ENCODE assay signal across 8 cellular contexts in genomic region chr11:65719887-65720236, GRCh38. TPM values are rescaled to one million over a fixed set of nuclear protein-coding genes. Genes with fewer than 3 reads are reported as not detected.
DNase-seq lines count a peak whose midpoint lies in the region; ATAC-seq and TF ChIP-seq lines count a peak whose summit lies in the region.

No MANE protein-coding gene starts in this region.

- H3K4me1 Mint-ChIP-seq in WTC11 = peaks cover 9% of the 10 kb centered on the region

- TF ChIP-seq CTCF in WTC11 (IDR thresholded peaks at IDR 0.05) (no peak), fibroblast of lung (conservative IDR thresholded peaks at IDR 0.05 in 1 of 2, IDR thresholded peaks at IDR 0.05 in 1 of 2; ENCODE audit: low read depth in 1 of 2, low read length in 2 of 2) (peak in 1 of 2 donors; percentile 4)

- H3K27ac ChIP-seq in fibroblast of lung (ENCODE audit: insufficient read depth, low read length) = peak overlapping the region; percentile 50

- peak overlapping the region; percentile 63; the same call in 1 of the 2 replicates for H3K27ac Mint-ChIP-seq in WTC11

- peaks cover 34% of the 10 kb centered on the region for H3K36me3 ChIP-seq in fibroblast of lung (ENCODE audit: control insufficient read depth, insufficient read depth, low read length)
- peaks cover 39% of the 10 kb centered on the region for H3K36me3 ChIP-seq in neuron (ENCODE audit: insufficient read depth, low read length)

- no peaks in the 10 kb centered on the region for H4K20me1 ChIP-seq in fibroblast of lung (ENCODE audit: control insufficient read depth, extremely low read depth, insufficient read depth, low read length)

- H3K9me3 Mint-ChIP-seq in WTC11 = no peaks in the 10 kb centered on the region

- peaks cover 6% of the 10 kb centered on the region for H3K4me1 ChIP-seq in fibroblast of lung (ENCODE audit: control insufficient read depth, extremely low read depth, insufficient read depth, low read length)
- peaks cover 24% of the 10 kb centered on the region for H3K4me1 ChIP-seq in neuron (ENCODE audit: insufficient read depth, low read length)

- H3K4me3 ChIP-seq in fibroblast of lung (replicated peaks in 1 of 4; ENCODE audit: control extremely low read depth in 1 of 4, insufficient read depth in 1 of 4, low read depth in 3 of 4, low read length in 4 of 4) (peak overlapping the region; percentile 63 to 89 (median 74)), neuron (ENCODE audit: low read length) (peak overlapping the region; percentile 96)

- peak; percentile 18 to 23 for DNase-seq in stimulated activated CD8-positive, alpha-beta memory T cell treated with anti-CD3 and anti-CD28 coated beads, Interleukin-2, amount 100 ng/mL, for 48 hours (ENCODE audit: low read depth in 2 of 2)
- no peak for DNase-seq in stimulated activated CD8-positive, alpha-beta memory T cell treated with anti-CD3 and anti-CD28 coated beads, Interleukin-4, amount 100 ng/mL, for 48 hours
- peak; percentile 21 for DNase-seq in HPDE6-E6E7 (ENCODE audit: extremely low spot score)
- no peak for DNase-seq in WTC11 (ENCODE audit: low spot score)
- DNase-seq in fibroblast of lung (ENCODE audit: low read depth in 2 of 2) = peak; percentile 34 to 55
- no peak for DNase-seq in ureter (ENCODE audit: low spot score)
- DNase-seq in NCI-H2081 treated with DMSO at 0.1 percent for 48 hours (lab: John Stamatoyannopoulos, UW) = no peak

- H3K27me3 Mint-ChIP-seq in WTC11 (ENCODE audit: low read depth) = peaks cover 4% of the 10 kb centered on the region; the same call in 1 of the 2 replicates

- peaks cover 37% of the 10 kb centered on the region for H3K36me3 Mint-ChIP-seq in WTC11

- no peak overlapping the region for H2AFZ ChIP-seq in fibroblast of lung (ENCODE audit: low read length)
- H2AFZ ChIP-seq in neuron (ENCODE audit: low read depth, low read length) = peak overlapping the region; percentile 89

- peak overlapping the region; percentile 98 for H3K4me3 Mint-ChIP-seq in WTC11

- POLR2A ChIA-PET in WTC11 (lab: Charles Lee) = interaction anchor here (0.5 to 2.1 kb wide), 9 partner anchors 8 to 155 kb away, joined by 3 to 13 read pairs (median 5); partner anchors contain the start of genes KAT5, MUS81, RELA and SIPA1

- H3K9ac ChIP-seq in fibroblast of lung (ENCODE audit: insufficient read depth, low read length) = peak overlapping the region; percentile 69

- no peaks in the 10 kb centered on the region for H3K27me3 ChIP-seq in fibroblast of lung (ENCODE audit: control insufficient read depth, insufficient read depth, low read length)
- no peaks in the 10 kb centered on the region for H3K27me3 ChIP-seq in neuron (ENCODE audit: insufficient read depth, low read length)

- CTCF ChIA-PET in WTC11 (lab: Charles Lee) = interaction anchor here (1.0 to 3.7 kb wide), 13 partner anchors 14 to 169 kb away, joined by 3 to 49 read pairs (median 7); partner anchors contain the start of genes AP5B1, FIBP, MUS81 and OVOL1

- H3K79me2 ChIP-seq in fibroblast of lung (ENCODE audit: control insufficient read depth, insufficient read depth, low read length) = peaks cover 19% of the 10 kb centered on the region

- H3K4me2 ChIP-seq in fibroblast of lung (ENCODE audit: extremely low read depth, insufficient read depth, low read length) = peak overlapping the region; percentile 96

- peak; percentile 11 for ATAC-seq in WTC11

- H3K9me3 ChIP-seq in fibroblast of lung (ENCODE audit: control insufficient read depth, insufficient read depth, low read depth, low read length) = no peaks in the 10 kb centered on the region
- H3K9me3 ChIP-seq in neuron (ENCODE audit: low read length) = no peaks in the 10 kb centered on the region

TF ChIP-seq in WTC11, 78 proteins besides CTCF, POLR2A, EP300 and RAD21:
- TF ChIP-seq MXD4 (CRISPR knock-in tag; IDR thresholded peaks at IDR 0.05; ENCODE audit: borderline replicate concordance) (no peak), TCF7 (CRISPR knock-in tag; IDR thresholded peaks at IDR 0.05; ENCODE audit: low read depth) (no peak), GTF2I (CRISPR knock-in tag; conservative IDR thresholded peaks at IDR 0.05) (no peak), JUN (CRISPR knock-in tag; IDR thresholded peaks at IDR 0.05) (no peak), ZNF281 (CRISPR knock-in tag; IDR thresholded peaks at IDR 0.05) (no peak), KAT7 (CRISPR knock-in tag; IDR thresholded peaks at IDR 0.05; ENCODE audit: borderline replicate concordance) (no peak), ZNF416 (CRISPR knock-in tag; IDR thresholded peaks at IDR 0.05) (no peak), ZBTB43 (CRISPR knock-in tag; IDR thresholded peaks at IDR 0.05) (no peak), CREM (CRISPR knock-in tag; IDR thresholded peaks at IDR 0.05) (no peak)

RNA-seq across cellular contexts. Expression of gene RNASEH2C, which starts 0.7 kb away (rescaled TPM):
- total RNA-seq in WTC11 (2021) (42.1 to 53.0 TPM (median 52.2 TPM) in 3 replicates), fibroblast of lung (19.5 and 29.1 TPM in 2 replicates), ureter (29.8 TPM)
- 12.6 and 17.9 TPM in 2 replicates for polyA plus RNA-seq in fibroblast of lung
- polyA plus RNA-seq in fibroblast of lung (2012) = 39.3 and 48.9 TPM in 2 replicates
- polyA minus RNA-seq in fibroblast of lung (ENCODE audit: low replicate concordance) = 4.7 and 11.7 TPM in 2 replicates

RNA-seq across cellular contexts. Expression of gene KAT5, which starts 7.8 kb away (rescaled TPM):
- total RNA-seq in WTC11 (2021) (44.9 to 56.6 TPM (median 46.0 TPM) in 3 replicates), fibroblast of lung (31.3 and 50.4 TPM in 2 replicates), ureter (74.8 TPM)
- polyA plus RNA-seq in fibroblast of lung = 27.8 and 34.0 TPM in 2 replicates
- 25.4 and 35.8 TPM in 2 replicates for polyA plus RNA-seq in fibroblast of lung (2012)
- 44.1 and 85.2 TPM in 2 replicates for polyA minus RNA-seq in fibroblast of lung (ENCODE audit: low replicate concordance)

RNA-seq across cellular contexts. Expression of gene RELA, which starts 57.1 kb away (rescaled TPM):
- total RNA-seq in WTC11 (2021) = 26.3 to 35.1 TPM (median 29.0 TPM) in 3 replicates
- total RNA-seq in fibroblast of lung = 13.9 and 15.7 TPM in 2 replicates
- polyA plus RNA-seq in fibroblast of lung = 23.0 and 31.8 TPM in 2 replicates
- polyA plus RNA-seq in fibroblast of lung (2012) = 46.7 and 57.7 TPM in 2 replicates
- polyA minus RNA-seq in fibroblast of lung (ENCODE audit: low replicate concordance) = 145 and 281 TPM in 2 replicates
- total RNA-seq in ureter = 97.9 TPM

Comparison
In these comparisons a context has a peak if more than half of its experiments do, and no peak if none do; other contexts are left out.
1. DNase-seq: peak in stimulated activated CD8-positive, alpha-beta memory T cell treated with anti-CD3 and anti-CD28 coated beads, Interleukin-2, amount 100 ng/mL, for 48 hours (2 of 2), HPDE6-E6E7 (single experiment) and fibroblast of lung (2 of 2); none in stimulated activated CD8-positive, alpha-beta memory T cell treated with anti-CD3 and anti-CD28 coated beads, Interleukin-4, amount 100 ng/mL, for 48 hours (single experiment), WTC11 (single experiment), ureter (single experiment) and NCI-H2081 treated with DMSO at 0.1 percent for 48 hours (single experiment).